10 cellular contexts compared by ENCODE assay signal in genomic region chr1:45892068-45892785, GRCh38.
DNase-seq lines count a peak whose midpoint lies in the region; ATAC-seq, FAIRE-seq and TF ChIP-seq lines count a peak whose summit lies in the region.
"Had no signal": no experiment of that assay in that cellular context is flagged by ENCODE, and none has a peak within 500 bp of the region (broad histone marks: within the 10 kb centered on the region; RNA-seq: fewer than 3 reads in every experiment).

No MANE protein-coding gene starts in this region.

- no peaks in the 10 kb centered on the region for H3F3A ChIP-seq in GM23338 (replicated peaks; ENCODE audit: low read depth)

- H3K27me3 Mint-ChIP-seq in GM23338 (ENCODE audit: insufficient read depth, low read depth, poor library complexity) = no peaks in the 10 kb centered on the region
- no peaks in the 10 kb centered on the region for H3K27me3 Mint-ChIP-seq in CD8-positive, alpha-beta T cell (ENCODE audit: low read depth)

- WGBS in adrenal gland, 4 donors = 21 to 27% (median 23%) methylated on average over 6 of the region's 6 CpGs
- 23% methylated on average over 6 of the region's 6 CpGs for WGBS in prostate gland

- H3K9me3 Mint-ChIP-seq in GM23338 = peaks cover 4% of the 10 kb centered on the region; the same call in 1 of the 3 replicates
- no peaks in the 10 kb centered on the region for H3K9me3 Mint-ChIP-seq in CD8-positive, alpha-beta T cell

- no peaks in the 10 kb centered on the region for H3K9me3 ChIP-seq in adrenal gland (replicated peaks in 1 of 3)
- H3K9me3 ChIP-seq in cardiac muscle cell (ENCODE audit: low read depth) = no peaks in the 10 kb centered on the region
- no peaks in the 10 kb centered on the region for H3K9me3 ChIP-seq in prostate gland
- no peaks in the 10 kb centered on the region for H3K9me3 ChIP-seq in CD8-positive, alpha-beta T cell (ENCODE audit: low read length)
- H3K9me3 ChIP-seq: uterus had no signal

- no peaks in the 10 kb centered on the region for H3K9me2 ChIP-seq in GM23338 (ENCODE audit: insufficient read depth)

- H3K36me3 ChIP-seq in adrenal gland (replicated peaks in 1 of 2) = no peaks in the 10 kb centered on the region
- no peaks in the 10 kb centered on the region for H3K36me3 ChIP-seq in cardiac muscle cell
- H3K36me3 ChIP-seq in prostate gland = no peaks in the 10 kb centered on the region
- H3K36me3 ChIP-seq in GM23338 (ENCODE audit: insufficient read depth) = no peaks in the 10 kb centered on the region
- H3K36me3 ChIP-seq in CD8-positive, alpha-beta T cell (ENCODE audit: insufficient read depth, low read length) = no peaks in the 10 kb centered on the region
- H3K36me3 ChIP-seq: uterus had no signal

- CTCF ChIA-PET in CD8-positive, alpha-beta T cell (lab: Charles Lee) = no interaction called here

- no peak overlapping the region for H3K27ac Mint-ChIP-seq in GM23338
- no peak overlapping the region for H3K27ac Mint-ChIP-seq in CD8-positive, alpha-beta T cell

- intact Hi-C loops in adrenal gland (cut with DNase I) (no loop called here), prostate gland (cut with DNase I) (no loop called here)
- intact Hi-C loops in CD8-positive, alpha-beta T cell (cut with DNase I, micrococcal nuclease) = no loop called here

- H3K27me3 ChIP-seq in adrenal gland (no peaks in the 10 kb centered on the region), cardiac muscle cell (no peaks in the 10 kb centered on the region), prostate gland (replicated peaks; ENCODE audit: insufficient read depth) (no peaks in the 10 kb centered on the region), GM23338 (ENCODE audit: insufficient read depth) (no peaks in the 10 kb centered on the region)
- H3K27me3 ChIP-seq in CD8-positive, alpha-beta T cell (ENCODE audit: insufficient read depth, low read length) = no peaks in the 10 kb centered on the region
- H3K27me3 ChIP-seq: uterus had no signal

- TF ChIP-seq POLR2A in adrenal gland (IDR thresholded peaks at IDR 0.05) (peak in 1 of 2 donors; percentile 79), prostate gland (IDR thresholded peaks at IDR 0.05) (no peak)

- TF ChIP-seq CTCF in adrenal gland (IDR thresholded peaks at IDR 0.05) = no peak
- TF ChIP-seq CTCF in cardiac muscle cell (IDR thresholded peaks at IDR 0.05; ENCODE audit: low read depth, low read length) = no peak
- no peak for TF ChIP-seq CTCF in prostate gland (IDR thresholded peaks at IDR 0.05)
- no peak for TF ChIP-seq CTCF in D721Med (IDR thresholded peaks at IDR 0.05; ENCODE audit: insufficient read depth, missing control alignments)
- no peak for TF ChIP-seq CTCF in GM23338 (conservative IDR thresholded peaks at IDR 0.05; ENCODE audit: low read depth in 2 of 2)
- no peak for TF ChIP-seq CTCF in CD8-positive, alpha-beta T cell (IDR thresholded peaks at IDR 0.05)

- peak overlapping the region in 1 of 4 donors; percentile 18 for H3K4me3 ChIP-seq in adrenal gland
- H3K4me3 ChIP-seq in cardiac muscle cell = no peak overlapping the region
- H3K4me3 ChIP-seq in prostate gland = no peak overlapping the region
- no peak overlapping the region for H3K4me3 ChIP-seq in GM23338
- no peak overlapping the region for H3K4me3 ChIP-seq in CD8-positive, alpha-beta T cell (ENCODE audit: low read depth, low read length)
- H3K4me3 ChIP-seq: uterus had no signal

- FAIRE-seq in D721Med (lab: Jason Lieb, UNC) = no peak

- peaks cover 12% of the 10 kb centered on the region; the same call in 2 of the 3 replicates for H3K36me3 Mint-ChIP-seq in GM23338 (ENCODE audit: low read depth)
- H3K36me3 Mint-ChIP-seq in CD8-positive, alpha-beta T cell = no peaks in the 10 kb centered on the region

- DNase-seq in Daoy (ENCODE audit: low read depth) = peak; percentile 84
- peak; percentile 48 to 71 (median 53) for DNase-seq in adrenal gland
- DNase-seq in cardiac muscle cell (ENCODE audit: low read depth in 1 of 2, low spot score in 1 of 2) = peak; percentile 38 to 88
- peak; percentile 8 for DNase-seq in prostate gland (ENCODE audit: low spot score)
- DNase-seq in D721Med (ENCODE audit: insufficient read length, low spot score) = no peak
- DNase-seq in GM23338 (ENCODE audit: low spot score) = no peak
- DNase-seq in CD8-positive, alpha-beta T cell = no peak
- DNase-seq: midbrain, uterus had no signal

- H4K20me1 ChIP-seq in GM23338 (replicated peaks; ENCODE audit: insufficient read depth) = 0 out of 2 replicates have a peak, but pooled peaks cover 5% of the 10 kb centered on the region

- H3K4me1 Mint-ChIP-seq in GM23338 = no peaks in the 10 kb centered on the region
- no peaks in the 10 kb centered on the region for H3K4me1 Mint-ChIP-seq in CD8-positive, alpha-beta T cell (ENCODE audit: low read depth)

- H2AFZ ChIP-seq in GM23338 = no peak overlapping the region

- H3K27ac ChIP-seq in adrenal gland (peak overlapping the region; percentile 57 to 83 (median 81)), cardiac muscle cell (peak overlapping the region; percentile 90), prostate gland (peak overlapping the region; percentile 3 to 16), GM23338 (ENCODE audit: low read depth) (no peak overlapping the region)
- H3K27ac ChIP-seq in CD8-positive, alpha-beta T cell (ENCODE audit: low read depth, low read length) = no peak overlapping the region

- no peak overlapping the region for H3K4me2 ChIP-seq in GM23338

- H3K4me1 ChIP-seq in adrenal gland (replicated peaks in 1 of 2) (peaks cover 6 to 21% of the 10 kb centered on the region in 2 donors), cardiac muscle cell (ENCODE audit: low read depth) (peaks cover 17% of the 10 kb centered on the region), prostate gland (replicated peaks) (no peaks in the 10 kb centered on the region), GM23338 (ENCODE audit: insufficient read depth) (no peaks in the 10 kb centered on the region)
- H3K4me1 ChIP-seq in CD8-positive, alpha-beta T cell (ENCODE audit: insufficient read depth, low read length) = no peaks in the 10 kb centered on the region
- H3K4me1 ChIP-seq: uterus had no signal

- POLR2A ChIA-PET in CD8-positive, alpha-beta T cell (lab: Charles Lee) = no interaction called here

- H3K79me2 ChIP-seq in GM23338 (replicated peaks; ENCODE audit: insufficient read depth) = 0 out of 2 replicates have a peak, but pooled peaks cover 3% of the 10 kb centered on the region

- no peak overlapping the region for H3K4me3 Mint-ChIP-seq in GM23338
- no peak overlapping the region for H3K4me3 Mint-ChIP-seq in CD8-positive, alpha-beta T cell

- ATAC-seq in GM23338 = no peak
- no peak for ATAC-seq in CD8-positive, alpha-beta T cell
- ATAC-seq in GM18907 (IDR thresholded peaks at IDR 0.05; ENCODE audit: unreplicated experiment) = no peak

TF ChIP-seq in GM23338, 12 proteins besides CTCF, POLR2A, EP300 and RAD21 (continues in another document):
- TF ChIP-seq EZH2 (IDR thresholded peaks at IDR 0.05; ENCODE audit: low read depth, unreplicated experiment) (no peak), ZNF331 (CRISPR knock-in tag; IDR thresholded peaks at IDR 0.05; ENCODE audit: low read depth) (no peak), EZH2phosphoT487 (IDR thresholded peaks at IDR 0.05; ENCODE audit: unreplicated experiment) (no peak), STAT1 (IDR thresholded peaks at IDR 0.05; ENCODE audit: unreplicated experiment) (no peak), ETS1 (IDR thresholded peaks at IDR 0.05) (no peak), NANOG (IDR thresholded peaks at IDR 0.05; ENCODE audit: borderline replicate concordance) (no peak), POLR2AphosphoS5 (IDR thresholded peaks at IDR 0.05; ENCODE audit: low read depth) (no peak)

Comparison
In these comparisons a context has a peak if more than half of its experiments do, and no peak if none do; other contexts are left out.
1. DNase-seq: peak in Daoy (single experiment), adrenal gland (7 of 7), cardiac muscle cell (2 of 2) and prostate gland (single experiment); none in D721Med (single experiment), GM23338 (single experiment) and CD8-positive, alpha-beta T cell (0 of 7).
2. H3K27ac ChIP-seq: peak in adrenal gland (5 of 5), cardiac muscle cell (single experiment) and prostate gland (2 of 2); none in GM23338 (single experiment) and CD8-positive, alpha-beta T cell (single experiment).